ENCODE assay signal across 2 cellular contexts in the genomic region with DNA sequence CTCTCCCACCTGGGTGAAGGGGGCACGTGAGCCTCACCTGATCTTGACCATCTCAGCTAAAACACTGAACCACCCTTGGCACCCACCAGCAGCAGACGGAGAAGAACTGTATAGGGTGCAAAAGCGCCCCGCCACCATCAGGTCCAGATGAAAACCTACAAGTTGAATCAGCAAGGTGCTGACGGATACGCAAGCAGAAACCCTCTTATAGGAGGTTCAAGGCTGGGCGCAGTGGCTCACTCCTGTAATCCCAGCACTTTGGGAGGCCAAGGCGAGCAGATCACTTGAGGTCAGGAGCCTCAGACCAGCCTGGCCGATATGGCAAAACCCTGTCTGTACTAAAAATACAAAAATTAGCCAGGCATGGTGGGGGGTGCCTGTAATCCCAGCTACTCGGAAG.
TF ChIP-seq lines count a peak whose summit lies in the region.

No MANE protein-coding gene starts in this region.

TF ChIP-seq in H1, 55 proteins besides CTCF, POLR2A, EP300 and RAD21:
- TF ChIP-seq, protein P1, sequence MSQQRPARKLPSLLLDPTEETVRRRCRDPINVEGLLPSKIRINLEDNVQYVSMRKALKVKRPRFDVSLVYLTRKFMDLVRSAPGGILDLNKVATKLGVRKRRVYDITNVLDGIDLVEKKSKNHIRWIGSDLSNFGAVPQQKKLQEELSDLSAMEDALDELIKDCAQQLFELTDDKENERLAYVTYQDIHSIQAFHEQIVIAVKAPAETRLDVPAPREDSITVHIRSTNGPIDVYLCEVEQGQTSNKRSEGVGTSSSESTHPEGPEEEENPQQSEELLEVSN (IDR thresholded peaks at IDR 0.05): no peak
- TF ChIP-seq SAP30 (IDR thresholded peaks at IDR 0.05; ENCODE audit: insufficient read depth, insufficient replicate concordance, low read length) (no peak), SP4 (IDR thresholded peaks at IDR 0.05; ENCODE audit: low read length) (no peak), POLR2AphosphoS5 (IDR thresholded peaks at IDR 0.05; ENCODE audit: low read depth, low read length) (no peak), JUND (IDR thresholded peaks at IDR 0.05; ENCODE audit: low read length) (no peak), JUN (IDR thresholded peaks at IDR 0.05; ENCODE audit: low read depth, low read length) (no peak), EZH2 (IDR thresholded peaks at IDR 0.05; ENCODE audit: low read depth, low read length, severe bottlenecking) (no peak), SIN3A (conservative IDR thresholded peaks at IDR 0.05 in 1 of 2, IDR thresholded peaks at IDR 0.05 in 1 of 2; ENCODE audit: low read depth in 1 of 2, low read length in 2 of 2) (no peak), SIX5 (IDR thresholded peaks at IDR 0.05; ENCODE audit: low read depth, low read length) (no peak)

TF ChIP-seq in HEK293T, 16 proteins besides CTCF, POLR2A, EP300 and RAD21:
- no peak for TF ChIP-seq SUZ12 (IDR thresholded peaks at IDR 0.05)
- TF ChIP-seq ELF4 (IDR thresholded peaks at IDR 0.05): no peak
- no peak for TF ChIP-seq BHLHE40 (IDR thresholded peaks at IDR 0.05; ENCODE audit: borderline replicate concordance)
- TF ChIP-seq SP1 (IDR thresholded peaks at IDR 0.05): no peak
- no peak for TF ChIP-seq FOXM1 (IDR thresholded peaks at IDR 0.05; ENCODE audit: borderline replicate concordance)
- no peak for TF ChIP-seq ZNF384 (IDR thresholded peaks at IDR 0.05)
- TF ChIP-seq ARNT (IDR thresholded peaks at IDR 0.05): no peak
- TF ChIP-seq, protein P2, sequence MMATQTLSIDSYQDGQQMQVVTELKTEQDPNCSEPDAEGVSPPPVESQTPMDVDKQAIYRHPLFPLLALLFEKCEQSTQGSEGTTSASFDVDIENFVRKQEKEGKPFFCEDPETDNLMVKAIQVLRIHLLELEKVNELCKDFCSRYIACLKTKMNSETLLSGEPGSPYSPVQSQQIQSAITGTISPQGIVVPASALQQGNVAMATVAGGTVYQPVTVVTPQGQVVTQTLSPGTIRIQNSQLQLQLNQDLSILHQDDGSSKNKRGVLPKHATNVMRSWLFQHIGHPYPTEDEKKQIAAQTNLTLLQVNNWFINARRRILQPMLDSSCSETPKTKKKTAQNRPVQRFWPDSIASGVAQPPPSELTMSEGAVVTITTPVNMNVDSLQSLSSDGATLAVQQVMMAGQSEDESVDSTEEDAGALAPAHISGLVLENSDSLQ (IDR thresholded peaks at IDR 0.05): no peak
- no peak for TF ChIP-seq FOXA1 (IDR thresholded peaks at IDR 0.05)
- TF ChIP-seq LEF1 (IDR thresholded peaks at IDR 0.05; ENCODE audit: borderline replicate concordance): no peak
- no peak for TF ChIP-seq L3MBTL2 (conservative IDR thresholded peaks at IDR 0.05)
- no peak for TF ChIP-seq FOXK2 (IDR thresholded peaks at IDR 0.05)
- no peak for TF ChIP-seq NFRKB (IDR thresholded peaks at IDR 0.05)
- no peak for TF ChIP-seq CTBP1 (IDR thresholded peaks at IDR 0.05; ENCODE audit: borderline replicate concordance)
- no peak for TF ChIP-seq HDGF (IDR thresholded peaks at IDR 0.05; ENCODE audit: borderline replicate concordance)
- no peak for TF ChIP-seq TARDBP (IDR thresholded peaks at IDR 0.05)
TF ChIP-seq in HEK293T: peak in this region for 0.
